ENCODE assay signal across 9 cellular contexts in genomic region chr20:46814366-46815232, GRCh38.
DNase-seq lines count a peak whose midpoint lies in the region; FAIRE-seq and TF ChIP-seq lines count a peak whose summit lies in the region.
"Had no signal": no experiment of that assay in that cellular context is flagged by ENCODE, and none has a peak within 500 bp of the region (broad histone marks: within the 10 kb centered on the region; RNA-seq: fewer than 3 reads in every experiment).

No MANE protein-coding gene starts in this region.

- H3K4me1 ChIP-seq in colonic mucosa = no peaks in the 10 kb centered on the region

- no peaks in the 10 kb centered on the region for H3K27me3 ChIP-seq in colonic mucosa

- intact Hi-C loops in colonic mucosa (cut with DNase I) = no loop called here

- no peaks in the 10 kb centered on the region for H3K9me3 ChIP-seq in colonic mucosa

- no peak overlapping the region for H3K27ac ChIP-seq in colonic mucosa

- no peak overlapping the region for H3K9ac ChIP-seq in colonic mucosa (ENCODE audit: low read depth in 2 of 2, low read length in 2 of 2)

- TF ChIP-seq CTCF in colonic mucosa (IDR thresholded peaks at IDR 0.05) = no peak

- peak; percentile 85 for FAIRE-seq in HTR-8/SVneo (lab: Jason Lieb, UNC)
- FAIRE-seq in frontal cortex (lab: Jason Lieb, UNC) = no peak
- FAIRE-seq: islet of Langerhans had no signal

- DNase-seq in COLO829 (ENCODE audit: low spot score) (peak; percentile 68), HTR-8/SVneo (ENCODE audit: insufficient read length, low spot score) (peak; percentile 79), SK-N-DZ (ENCODE audit: low spot score) (peak; percentile 32), kidney glomerular epithelial cell (lab: John Stamatoyannopoulos, UW) (peak; percentile 88), DMS114 treated with DMSO at 0.1 percent for 48 hours (lab: John Stamatoyannopoulos, UW; ENCODE audit: unreplicated experiment) (no peak), GM19238 (ENCODE audit: insufficient read length, low spot score) (no peak), colonic mucosa (no peak), frontal cortex (ENCODE audit: low spot score in 2 of 2) (no peak)

- H3K36me3 ChIP-seq in colonic mucosa = no peaks in the 10 kb centered on the region

- H3K4me3 ChIP-seq in colonic mucosa = no peak overlapping the region

Comparison
In these comparisons a context has a peak if more than half of its experiments do, and no peak if none do; other contexts are left out.
1. DNase-seq: peak in COLO829 (single experiment), HTR-8/SVneo (single experiment), SK-N-DZ (single experiment) and kidney glomerular epithelial cell (single experiment); none in DMS114 treated with DMSO at 0.1 percent for 48 hours (single experiment), GM19238 (single experiment), colonic mucosa (single experiment) and frontal cortex (0 of 2).